Comparison of ENCODE assay signal across 1 cellular context in genomic region chr12:6554990-6555691, GRCh38.
TF ChIP-seq lines count a peak whose summit lies in the region.

No MANE protein-coding gene starts in this region.

TF ChIP-seq in GM12878, 131 proteins besides CTCF, POLR2A, EP300 and RAD21:
- 0 out of 4 replicates have a peak, but pooled peaks of 1 of the 2 experiments have one; percentile 4 for TF ChIP-seq BHLHE40 (IDR thresholded peaks at IDR 0.05; ENCODE audit: borderline replicate concordance in 1 of 2, low read depth in 2 of 2, low read length in 1 of 2)
- TF ChIP-seq TBL1XR1 (IDR thresholded peaks at IDR 0.05; ENCODE audit: low read depth, low read length): no peak
